Comparison of ENCODE assay signal across 27 cellular contexts in the genomic region with DNA sequence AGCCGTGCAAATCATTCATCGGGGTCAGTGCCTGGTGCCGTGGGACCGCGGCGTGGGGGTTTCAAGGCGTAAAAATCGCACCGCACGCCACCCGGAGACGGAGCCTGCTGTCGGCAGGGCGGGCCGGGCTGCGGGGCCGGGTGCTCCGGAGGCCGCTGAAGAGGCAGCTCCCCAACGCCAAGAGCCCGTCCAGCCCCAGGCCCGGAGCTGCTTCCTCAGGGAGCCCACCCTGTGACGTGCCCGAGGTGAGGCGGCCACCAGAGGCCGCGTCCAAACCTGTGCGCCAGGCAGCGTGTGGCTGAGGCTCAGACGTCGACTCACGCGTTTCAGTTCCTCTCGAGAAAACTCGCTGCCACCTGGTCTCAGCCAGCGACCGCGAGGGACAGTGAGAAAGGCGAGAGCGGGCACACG.
DNase-seq lines count a peak whose midpoint lies in the region; ATAC-seq, FAIRE-seq and TF ChIP-seq lines count a peak whose summit lies in the region.
"Had no signal": no experiment of that assay in that cellular context is flagged by ENCODE, and none has a peak within 500 bp of the region (broad histone marks: within the 10 kb centered on the region; RNA-seq: fewer than 3 reads in every experiment).

No MANE protein-coding gene starts in this region.

- H3K27me3 ChIP-seq in right lobe of liver (no peaks in the 10 kb centered on the region), HepG2 (ENCODE audit: control insufficient read depth in 1 of 2, insufficient read depth in 2 of 2, low read length in 2 of 2) (peaks cover 7 to 30% of the 10 kb centered on the region in 2 experiments), colonic mucosa (no peaks in the 10 kb centered on the region)
- H3K27me3 ChIP-seq: esophagus muscularis mucosa, heart left ventricle, upper lobe of left lung had no signal

- H3K9me3 ChIP-seq in right lobe of liver = peaks cover 0 to 4% (median 0%) of the 10 kb centered on the region in 4 donors
- H3K9me3 ChIP-seq in HepG2 (ENCODE audit: low read length) = peaks cover 4% of the 10 kb centered on the region; the same call in 1 of the 2 replicates
- H3K9me3 ChIP-seq in mucosa of descending colon = peaks cover 10% of the 10 kb centered on the region
- H3K9me3 ChIP-seq in colonic mucosa = no peaks in the 10 kb centered on the region

- H3K79me2 ChIP-seq in HepG2 (ENCODE audit: insufficient read depth, low read length) = no peaks in the 10 kb centered on the region

- H3K27ac ChIP-seq in right lobe of liver = no peak overlapping the region
- no peak overlapping the region for H3K27ac ChIP-seq in HepG2 (ENCODE audit: extremely low read length, insufficient read depth, low read length)
- H3K27ac ChIP-seq in colonic mucosa = no peak overlapping the region
- H3K27ac ChIP-seq: esophagus muscularis mucosa, heart left ventricle, upper lobe of left lung had no signal

- H3K9ac ChIP-seq in HepG2 (ENCODE audit: insufficient read depth, low read depth, low read length) = no peak overlapping the region
- no peak overlapping the region for H3K9ac ChIP-seq in colonic mucosa (ENCODE audit: low read depth in 2 of 2, low read length in 2 of 2)

- CTCF ChIA-PET in HepG2 (lab: Yijun Ruan, JAX; ENCODE audit: low intra/inter-chr PET ratio, low total read pairs) = no interaction called here

- no peak overlapping the region for H2AFZ ChIP-seq in HepG2 (ENCODE audit: low read length)

- TF ChIP-seq POLR2A in right lobe of liver (IDR thresholded peaks at IDR 0.05) (no peak), HepG2 (IDR thresholded peaks at IDR 0.05; ENCODE audit: insufficient read depth in 1 of 2, low read depth in 2 of 2, low read length in 2 of 2) (no peak)

- H3K4me3 ChIP-seq in right lobe of liver (no peak overlapping the region), HepG2 (replicated peaks in 1 of 3; ENCODE audit: insufficient read depth in 1 of 3, low read depth in 2 of 3, low read length in 3 of 3) (no peak overlapping the region), mucosa of descending colon (no peak overlapping the region), colonic mucosa (no peak overlapping the region)
- H3K4me3 ChIP-seq: esophagus muscularis mucosa, heart left ventricle, upper lobe of left lung had no signal

- H3K4me1 ChIP-seq in right lobe of liver (no peaks in the 10 kb centered on the region), HepG2 (ENCODE audit: insufficient read depth, low read length) (no peaks in the 10 kb centered on the region), mucosa of descending colon (ENCODE audit: low read depth) (no peaks in the 10 kb centered on the region), colonic mucosa (no peaks in the 10 kb centered on the region)
- H3K4me1 ChIP-seq: upper lobe of left lung had no signal

- POLR2A ChIA-PET in HepG2 (lab: Yijun Ruan, JAX) = no interaction called here

- BruUV-seq in HepG2 (replicated peaks; lab: Mats Ljungman, UMichigan) = no TSS peak

- H4K20me1 ChIP-seq in HepG2 (ENCODE audit: insufficient read depth, low read length) = no peaks in the 10 kb centered on the region

- no peak for FAIRE-seq in HepG2 (lab: Jason Lieb, UNC)
- FAIRE-seq: endometrium had no signal

- ATAC-seq in right lobe of liver = no peak
- ATAC-seq in HepG2 = no peak
- ATAC-seq in mucosa of descending colon = no peak
- no peak for ATAC-seq in GM19395 (IDR thresholded peaks at IDR 0.05; ENCODE audit: unreplicated experiment)
- ATAC-seq: HCT116; heart left ventricle; Panc1; stimulated activated effector memory CD8-positive, alpha-beta T cell treated with anti-CD3 and anti-CD28 coated beads, Interleukin-12 subunit alpha, Interleukin-12 subunit beta, amount 100 ng/mL, for 72 hours had no signal

- 93% methylated on average over 6 of the region's 41 CpGs for WGBS in right lobe of liver (ENCODE audit: insufficient coverage, low coverage, low lambda C conversion rate, missing lambda C conversion rate)
- 89% methylated on average over 19 of the region's 41 CpGs for WGBS in HepG2 (ENCODE audit: low lambda C conversion rate)

- peaks cover 5% of the 10 kb centered on the region for H3K4me1 Mint-ChIP-seq in type B pancreatic cell (ENCODE audit: unreplicated experiment)

- no peak overlapping the region for H3K27ac Mint-ChIP-seq in type B pancreatic cell
- H3K27ac Mint-ChIP-seq: activated CD4-positive, alpha-beta memory T cell treated with anti-CD3 and anti-CD28 coated beads for 36 hours; stimulated activated effector memory CD8-positive, alpha-beta T cell treated with anti-CD3 and anti-CD28 coated beads, Interleukin-12 subunit alpha, Interleukin-12 subunit beta, amount 100 ng/mL, for 72 hours; T-helper 2 cell treated with Interferon-gamma antibody and Interleukin-4, amounts not matched to agents 5 μg/mL and 100 μg/mL, for 36 hours had no signal

- peak in 2 of 3 donors; percentile 40 to 52 for DNase-seq in right lobe of liver
- DNase-seq in HepG2 (ENCODE audit: low spot score) = no peak
- DNase-seq in cardiac septum (ENCODE audit: low spot score) = peak; percentile 41
- peak in 2 of 3 donors; percentile 10 to 45 for DNase-seq in mucosa of descending colon
- peak; percentile 64 for DNase-seq in type B pancreatic cell (ENCODE audit: extremely low spot score, unreplicated experiment)
- DNase-seq in colonic mucosa = no peak
- no peak for DNase-seq in UCSD-AML1 (lab: John Stamatoyannopoulos, UW; ENCODE audit: unreplicated experiment)
- DNase-seq: activated CD4-positive, alpha-beta memory T cell treated with anti-CD3 and anti-CD28 coated beads for 36 hours; activated CD4-positive, alpha-beta T cell treated with anti-CD3 and anti-CD28 coated beads for 1 hour; C1 segment of cervical spinal cord; foreskin fibroblast; kidney glomerular epithelial cell; NCI-H146; NCI-H2107; NCI-H345; SIG-M5 had no signal

- TF ChIP-seq EP300 in HepG2 (IDR thresholded peaks at IDR 0.05; ENCODE audit: low read depth in 2 of 2, low read length in 2 of 2) = no peak
- TF ChIP-seq EP300 in HepG2 (CRISPR knock-in tag; IDR thresholded peaks at IDR 0.05; ENCODE audit: borderline replicate concordance) = no peak

- no peaks in the 10 kb centered on the region for H3K27me3 Mint-ChIP-seq in type B pancreatic cell
- H3K27me3 Mint-ChIP-seq: activated CD4-positive, alpha-beta memory T cell treated with anti-CD3 and anti-CD28 coated beads for 36 hours; central memory CD8-positive, alpha-beta T cell had no signal

- H3K4me2 ChIP-seq in HepG2 (ENCODE audit: low read depth, low read length) = no peak overlapping the region

- H3K9me3 Mint-ChIP-seq in type B pancreatic cell = peaks cover 11% of the 10 kb centered on the region

- H3K36me3 Mint-ChIP-seq in type B pancreatic cell = peaks cover 7% of the 10 kb centered on the region

- intact Hi-C loops in right lobe of liver (cut with DNase I) (no loop called here), HepG2 (cut with micrococcal nuclease; ENCODE audit: unreplicated experiment) (no loop called here), cardiac septum (cut with DNase I) (no loop called here), mucosa of descending colon (cut with DNase I, micrococcal nuclease) (no loop called here), colonic mucosa (cut with DNase I) (no loop called here)

- no peak for TF ChIP-seq CTCF in right lobe of liver (IDR thresholded peaks at IDR 0.05)
- no peak for TF ChIP-seq CTCF in HepG2 (CRISPR knock-in tag; IDR thresholded peaks at IDR 0.05)
- TF ChIP-seq CTCF in mucosa of descending colon (IDR thresholded peaks at IDR 0.05) = no peak
- TF ChIP-seq CTCF in type B pancreatic cell (conservative IDR thresholded peaks at IDR 0.05) = no peak
- no peak for TF ChIP-seq CTCF in colonic mucosa (IDR thresholded peaks at IDR 0.05)

- no peak overlapping the region for H3K4me3 Mint-ChIP-seq in type B pancreatic cell
- H3K4me3 Mint-ChIP-seq: activated CD4-positive, alpha-beta memory T cell treated with anti-CD3 and anti-CD28 coated beads for 36 hours; central memory CD8-positive, alpha-beta T cell; neural crest cell; stimulated activated effector memory CD8-positive, alpha-beta T cell treated with anti-CD3 and anti-CD28 coated beads, Interleukin-12 subunit alpha, Interleukin-12 subunit beta, amount 100 ng/mL, for 72 hours; T-helper 2 cell treated with Interferon-gamma antibody and Interleukin-4, amounts not matched to agents 5 μg/mL and 100 μg/mL, for 36 hours had no signal

- no peaks in the 10 kb centered on the region for H3K36me3 ChIP-seq in right lobe of liver
- H3K36me3 ChIP-seq in HepG2 (replicated peaks in 1 of 2; ENCODE audit: control insufficient read depth in 1 of 2, insufficient read depth in 2 of 2, low read length in 2 of 2) = no peaks in the 10 kb centered on the region
- no peaks in the 10 kb centered on the region for H3K36me3 ChIP-seq in mucosa of descending colon (ENCODE audit: low read depth)
- H3K36me3 ChIP-seq in colonic mucosa = no peaks in the 10 kb centered on the region

- no peak for TF ChIP-seq RAD21 in HepG2 (CRISPR knock-in tag; IDR thresholded peaks at IDR 0.05)

- in situ Hi-C loops in HepG2 (cut with HindIII; ENCODE audit: extremely low pct_ligation_motif_present, low pct_unique_long_range_greater_than_20kb) = no loop called here

TF ChIP-seq in HepG2, 621 proteins besides CTCF, POLR2A, EP300 and RAD21 (continues in another document):
- TF ChIP-seq GLI4 (CRISPR knock-in tag; IDR thresholded peaks at IDR 0.05; ENCODE audit: borderline replicate concordance) (no peak), SP2 (CRISPR knock-in tag; IDR thresholded peaks at IDR 0.05) (no peak), ETV5 (CRISPR knock-in tag; IDR thresholded peaks at IDR 0.05; ENCODE audit: borderline replicate concordance) (no peak), GPN1 (CRISPR knock-in tag; IDR thresholded peaks at IDR 0.05; ENCODE audit: borderline replicate concordance) (no peak), MEIS2 (CRISPR knock-in tag; IDR thresholded peaks at IDR 0.05) (no peak), ATAD3A (CRISPR knock-in tag; IDR thresholded peaks at IDR 0.05) (no peak), SRY (CRISPR knock-in tag; IDR thresholded peaks at IDR 0.05) (no peak)
- TF ChIP-seq, protein P1, sequence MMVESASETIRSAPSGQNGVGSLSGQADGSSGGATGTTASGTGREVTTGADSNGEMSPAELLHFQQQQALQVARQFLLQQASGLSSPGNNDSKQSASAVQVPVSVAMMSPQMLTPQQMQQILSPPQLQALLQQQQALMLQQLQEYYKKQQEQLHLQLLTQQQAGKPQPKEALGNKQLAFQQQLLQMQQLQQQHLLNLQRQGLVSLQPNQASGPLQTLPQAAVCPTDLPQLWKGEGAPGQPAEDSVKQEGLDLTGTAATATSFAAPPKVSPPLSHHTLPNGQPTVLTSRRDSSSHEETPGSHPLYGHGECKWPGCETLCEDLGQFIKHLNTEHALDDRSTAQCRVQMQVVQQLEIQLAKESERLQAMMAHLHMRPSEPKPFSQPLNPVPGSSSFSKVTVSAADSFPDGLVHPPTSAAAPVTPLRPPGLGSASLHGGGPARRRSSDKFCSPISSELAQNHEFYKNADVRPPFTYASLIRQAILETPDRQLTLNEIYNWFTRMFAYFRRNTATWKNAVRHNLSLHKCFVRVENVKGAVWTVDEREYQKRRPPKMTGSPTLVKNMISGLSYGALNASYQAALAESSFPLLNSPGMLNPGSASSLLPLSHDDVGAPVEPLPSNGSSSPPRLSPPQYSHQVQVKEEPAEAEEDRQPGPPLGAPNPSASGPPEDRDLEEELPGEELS (CRISPR knock-in tag; IDR thresholded peaks at IDR 0.05) = no peak

Comparison
In these comparisons a context has a peak if more than half of its experiments do, and no peak if none do; other contexts are left out.
1. DNase-seq: peak in right lobe of liver (2 of 3), cardiac septum (single experiment), mucosa of descending colon (2 of 3) and type B pancreatic cell (single experiment); none in HepG2 (single experiment), colonic mucosa (single experiment) and UCSD-AML1 (single experiment).